In genomic region chr1:158978730-158979129, GRCh38 we compare ENCODE assay signal across 26 cellular contexts. TPM values are rescaled to one million over a fixed set of nuclear protein-coding genes. Genes with fewer than 3 reads are reported as not detected.
"Had no signal": no experiment of that assay in that cellular context is flagged by ENCODE, and none has a peak within 500 bp of the region (broad histone marks: within the 10 kb centered on the region; RNA-seq: fewer than 3 reads in every experiment).

No MANE protein-coding gene starts in this region.

- H3K4me1 Mint-ChIP-seq: endodermal cell, naive B cell had no signal

- H3K27ac Mint-ChIP-seq: endodermal cell; stimulated activated naive CD8-positive, alpha-beta T cell treated with anti-CD3 and anti-CD28 coated beads, Interleukin-15, Interleukin-2, amounts not matched to agents 100 ng/mL and 50 ng/mL, for 24 hours had no signal

- H3K4me1 ChIP-seq: colonic mucosa, testis, tibial nerve, upper lobe of right lung, vagina had no signal

- DNase-seq: colonic mucosa; dermis blood vessel endothelial cell; endodermal cell; erythroblast; foreskin melanocyte; head of caudate nucleus; left colon; left ventricle myocardium superior; mesenchymal stem cell; midbrain; naive B cell; posterior cingulate gyrus; small intestine; stimulated activated CD4-positive, alpha-beta T cell treated with anti-CD3 and anti-CD28 coated beads, Interleukin-12 subunit alpha, Interleukin-12 subunit beta, amount 100 ng/mL, for 4 hours; testis; upper lobe of right lung had no signal

- H3K4me3 Mint-ChIP-seq: endodermal cell; naive B cell; neural crest cell; stimulated activated naive CD8-positive, alpha-beta T cell treated with anti-CD3 and anti-CD28 coated beads, Interleukin-15, Interleukin-2, amounts not matched to agents 100 ng/mL and 50 ng/mL, for 24 hours had no signal

- H3K36me3 ChIP-seq: colonic mucosa, tibial nerve, upper lobe of right lung, vagina had no signal

- H3K27me3 ChIP-seq: colonic mucosa, hepatocyte, testis, tibial nerve, upper lobe of right lung, vagina had no signal

- H3K27ac ChIP-seq: colonic mucosa, hepatocyte, testis, tibial nerve, upper lobe of right lung, vagina had no signal

- H3K9me3 ChIP-seq: colonic mucosa, testis, upper lobe of right lung, vagina had no signal

- ATAC-seq: left colon, left ventricle myocardium superior, upper lobe of right lung had no signal

- H3K4me3 ChIP-seq: colonic mucosa, hepatocyte, lung, testis, tibial nerve, upper lobe of right lung, vagina had no signal

RNA-seq across cellular contexts. Expression of gene PYHIN1, which starts 47.4 kb away (rescaled TPM):
- total RNA-seq: dermis blood vessel endothelial cell, endodermal cell, endothelial cell of umbilical vein, hepatocyte, kidney epithelial cell, left ventricle myocardium superior, neural crest cell, osteocyte, pulmonary artery endothelial cell had no signal
